Comparison of ENCODE assay signal across 8 cellular contexts in genomic region chrX:68732906-68733493, GRCh38.
A peak's percentile ranks its signal among the peaks of the same experiment; 100 is the strongest.
DNase-seq lines count a peak whose midpoint lies in the region; ATAC-seq, FAIRE-seq and TF ChIP-seq lines count a peak whose summit lies in the region.

No MANE protein-coding gene starts in this region.

- TF ChIP-seq POLR2A in endothelial cell of umbilical vein (IDR thresholded peaks at IDR 0.05; ENCODE audit: low read depth, low read length) = no peak

- H3K9me1 ChIP-seq in endothelial cell of umbilical vein (replicated peaks; ENCODE audit: control insufficient read depth, extremely low read depth, insufficient read depth, low read length) = no peaks in the 10 kb centered on the region

- H3K4me2 ChIP-seq in endothelial cell of umbilical vein (ENCODE audit: insufficient read depth, low read length) = no peak overlapping the region

- H3K9me3 Mint-ChIP-seq in activated CD8-positive, alpha-beta T cell treated with anti-CD3 and anti-CD28 coated beads, Interleukin-2, amount 10 ng/mL, durations not matched to agents 7 days and 5 days (ENCODE audit: insufficient read depth) = no peaks in the 10 kb centered on the region
- H3K9me3 Mint-ChIP-seq in stimulated activated naive CD8-positive, alpha-beta T cell treated with anti-CD3 and anti-CD28 coated beads, Interleukin-15, amount 100 ng/mL, for 72 hours = no peaks in the 10 kb centered on the region

- H3K27ac Mint-ChIP-seq in activated CD8-positive, alpha-beta T cell treated with anti-CD3 and anti-CD28 coated beads, Interleukin-2, amount 10 ng/mL, durations not matched to agents 7 days and 5 days = no peak overlapping the region
- H3K27ac Mint-ChIP-seq in stimulated activated naive CD8-positive, alpha-beta T cell treated with anti-CD3 and anti-CD28 coated beads, Interleukin-15, amount 100 ng/mL, for 72 hours = no peak overlapping the region

- no peak overlapping the region for H3K4me3 ChIP-seq in HAP-1
- H3K4me3 ChIP-seq in endothelial cell of umbilical vein (replicated peaks in 1 of 3; ENCODE audit: insufficient read depth in 1 of 3, low read depth in 1 of 3, low read length in 3 of 3) = no peak overlapping the region

- H4K20me1 ChIP-seq in endothelial cell of umbilical vein (replicated peaks; ENCODE audit: control insufficient read depth, extremely low read depth, insufficient read depth, low read length) = no peaks in the 10 kb centered on the region

- no peak overlapping the region for H3K9ac ChIP-seq in endothelial cell of umbilical vein (replicated peaks; ENCODE audit: extremely low read depth, insufficient read depth, low read length)

- dilution Hi-C loops in endothelial cell of umbilical vein (cut with MboI; ENCODE audit: extremely low pct_ligation_motif_present, low sequenced_read_pairs) = no loop called here

- intact Hi-C loops in endothelial cell of umbilical vein (cut with micrococcal nuclease) = loop anchor here (1.0 to 2.0 kb wide), 3 partner anchors 74 to 553 kb away; no protein-coding TSS in a partner anchor

- peak; percentile 64 for ATAC-seq in activated CD8-positive, alpha-beta T cell treated with anti-CD3 and anti-CD28 coated beads, Interleukin-2, amount 10 ng/mL, durations not matched to agents 7 days and 5 days
- no peak for ATAC-seq in stimulated activated naive CD8-positive, alpha-beta T cell treated with anti-CD3 and anti-CD28 coated beads, Interleukin-15, amount 100 ng/mL, for 72 hours
- no peak for ATAC-seq in GM21360 (IDR thresholded peaks at IDR 0.05; ENCODE audit: unreplicated experiment)

- BruUV-seq in endothelial cell of umbilical vein (replicated peaks; lab: Mats Ljungman, UMichigan) = no TSS peak

- no peaks in the 10 kb centered on the region for H3K36me3 Mint-ChIP-seq in activated CD8-positive, alpha-beta T cell treated with anti-CD3 and anti-CD28 coated beads, Interleukin-2, amount 10 ng/mL, durations not matched to agents 7 days and 5 days (ENCODE audit: low read depth)

- H3K27me3 ChIP-seq in HAP-1 (ENCODE audit: low read depth) = no peaks in the 10 kb centered on the region; the same call in 1 of the 2 replicates
- H3K27me3 ChIP-seq in endothelial cell of umbilical vein (ENCODE audit: control insufficient read depth in 2 of 2, insufficient read depth in 2 of 2, low read length in 2 of 2) = no peaks in the 10 kb centered on the region

- H3K4me1 ChIP-seq in HAP-1 (no peaks in the 10 kb centered on the region), endothelial cell of umbilical vein (ENCODE audit: control insufficient read depth, extremely low read depth, insufficient read depth, low read length) (no peaks in the 10 kb centered on the region)

- peak; percentile 68 for DNase-seq in GM10248 (ENCODE audit: extremely low spot score)
- peak; percentile 52 to 88 for DNase-seq in HAP-1 (ENCODE audit: low spot score in 2 of 2)
- DNase-seq in NCI-H2227 (lab: John Stamatoyannopoulos, UW; ENCODE audit: unreplicated experiment) = peak; percentile 57
- DNase-seq in activated CD8-positive, alpha-beta T cell treated with anti-CD3 and anti-CD28 coated beads, Interleukin-2, amount 10 ng/mL, durations not matched to agents 7 days and 5 days = peak; percentile 69
- DNase-seq in endothelial cell of umbilical vein (ENCODE audit: low read depth, low spot score) = peak; percentile 12
- DNase-seq in myocyte (ENCODE audit: low read depth) = peak; percentile 52
- DNase-seq in stimulated activated naive CD8-positive, alpha-beta T cell treated with anti-CD3 and anti-CD28 coated beads, Interleukin-15, amount 100 ng/mL, for 72 hours = peak; percentile 45 to 59

- peak; percentile 76 for FAIRE-seq in endothelial cell of umbilical vein (lab: Jason Lieb, UNC)

- no peak overlapping the region for H3K27ac ChIP-seq in endothelial cell of umbilical vein (ENCODE audit: insufficient read depth, low read depth, low read length)

- in situ Hi-C loops in HAP-1 (cut with MboI; ENCODE audit: low sequenced_read_pairs) = loop anchor here (10.0 kb wide), 1 partner anchor 662 kb away; no protein-coding TSS in a partner anchor

- H3K27me3 Mint-ChIP-seq in activated CD8-positive, alpha-beta T cell treated with anti-CD3 and anti-CD28 coated beads, Interleukin-2, amount 10 ng/mL, durations not matched to agents 7 days and 5 days (ENCODE audit: low read depth) = no peaks in the 10 kb centered on the region
- peaks cover 10% of the 10 kb centered on the region for H3K27me3 Mint-ChIP-seq in stimulated activated naive CD8-positive, alpha-beta T cell treated with anti-CD3 and anti-CD28 coated beads, Interleukin-15, amount 100 ng/mL, for 72 hours

- POLR2A ChIA-PET in GM10248 (lab: Yijun Ruan, JAX) (no interaction called here), endothelial cell of umbilical vein (lab: Charles Lee) (no interaction called here)
- POLR2A ChIA-PET in activated CD8-positive, alpha-beta T cell treated with anti-CD3 and anti-CD28 coated beads, Interleukin-2, amount 10 ng/mL, durations not matched to agents 7 days and 5 days (lab: Charles Lee) = no interaction called here

- H3K79me2 ChIP-seq in endothelial cell of umbilical vein (ENCODE audit: control insufficient read depth, insufficient read depth, low read length) = no peaks in the 10 kb centered on the region

- H2AFZ ChIP-seq in endothelial cell of umbilical vein (ENCODE audit: low read depth, low read length) = no peak overlapping the region

- H3K9me3 ChIP-seq in HAP-1 = no peaks in the 10 kb centered on the region
- no peaks in the 10 kb centered on the region for H3K9me3 ChIP-seq in endothelial cell of umbilical vein (replicated peaks; ENCODE audit: control insufficient read depth, insufficient read depth, low read length)

- peaks cover 2% of the 10 kb centered on the region for H3K4me1 Mint-ChIP-seq in activated CD8-positive, alpha-beta T cell treated with anti-CD3 and anti-CD28 coated beads, Interleukin-2, amount 10 ng/mL, durations not matched to agents 7 days and 5 days (ENCODE audit: low read depth)
- no peaks in the 10 kb centered on the region for H3K4me1 Mint-ChIP-seq in stimulated activated naive CD8-positive, alpha-beta T cell treated with anti-CD3 and anti-CD28 coated beads, Interleukin-15, amount 100 ng/mL, for 72 hours

- H3K36me3 ChIP-seq in HAP-1 (replicated peaks) (no peaks in the 10 kb centered on the region), endothelial cell of umbilical vein (ENCODE audit: control insufficient read depth in 2 of 2, extremely low read depth in 1 of 2, insufficient read depth in 2 of 2, low read length in 2 of 2) (no peaks in the 10 kb centered on the region)

- H3K4me3 Mint-ChIP-seq in activated CD8-positive, alpha-beta T cell treated with anti-CD3 and anti-CD28 coated beads, Interleukin-2, amount 10 ng/mL, durations not matched to agents 7 days and 5 days = no peak overlapping the region
- H3K4me3 Mint-ChIP-seq in stimulated activated naive CD8-positive, alpha-beta T cell treated with anti-CD3 and anti-CD28 coated beads, Interleukin-15, amount 100 ng/mL, for 72 hours = no peak overlapping the region

- TF ChIP-seq CTCF in GM10248 (IDR thresholded peaks at IDR 0.05; ENCODE audit: control extremely low read depth, extremely low read depth, low read depth, missing control alignments) = peak; percentile 51
- peak; percentile 58 to 69 for TF ChIP-seq CTCF in endothelial cell of umbilical vein (IDR thresholded peaks at IDR 0.05; ENCODE audit: extremely low read depth in 1 of 2, insufficient read depth in 1 of 2, low read depth in 1 of 2, low read length in 2 of 2)

- CTCF ChIA-PET in GM10248 (lab: Yijun Ruan, JAX) = interaction anchor here (0.7 to 3.7 kb wide), 15 partner anchors 11 to 654 kb away, joined by 3 to 24 read pairs (median 4); no protein-coding TSS in a partner anchor
- CTCF ChIA-PET in activated CD8-positive, alpha-beta T cell treated with anti-CD3 and anti-CD28 coated beads, Interleukin-2, amount 10 ng/mL, durations not matched to agents 7 days and 5 days (lab: Charles Lee) = interaction anchor here (0.5 to 1.2 kb wide), 7 partner anchors 75 to 601 kb away, joined by 3 to 4 read pairs (median 3); partner anchors contain the start of gene EFNB1
- CTCF ChIA-PET in endothelial cell of umbilical vein (lab: Charles Lee) = interaction anchor here (0.6 to 2.8 kb wide), 16 partner anchors 9 to 654 kb away, joined by 3 to 24 read pairs (median 4); partner anchors contain the start of gene EFNB1

TF ChIP-seq in endothelial cell of umbilical vein, 7 proteins besides CTCF, POLR2A, EP300 and RAD21:
- TF ChIP-seq GATA2 (IDR thresholded peaks at IDR 0.05; ENCODE audit: insufficient read depth, insufficient read length, low read depth, low read length) = no peak
- no peak for TF ChIP-seq MYC (IDR thresholded peaks at IDR 0.05; ENCODE audit: low read depth, low read length)
- no peak for TF ChIP-seq EZH2 (IDR thresholded peaks at IDR 0.05; ENCODE audit: borderline replicate concordance, low read depth, low read length, severe bottlenecking)
- TF ChIP-seq FOS (IDR thresholded peaks at IDR 0.05; ENCODE audit: borderline replicate concordance, insufficient read depth, low read length) = no peak
- no peak for TF ChIP-seq JUN (IDR thresholded peaks at IDR 0.05; ENCODE audit: borderline replicate concordance, insufficient read depth, insufficient read length, low read depth)
- TF ChIP-seq POLR2AphosphoS5 (IDR thresholded peaks at IDR 0.05; ENCODE audit: insufficient read depth, low read depth, low read length) = no peak
- TF ChIP-seq, protein P1, sequence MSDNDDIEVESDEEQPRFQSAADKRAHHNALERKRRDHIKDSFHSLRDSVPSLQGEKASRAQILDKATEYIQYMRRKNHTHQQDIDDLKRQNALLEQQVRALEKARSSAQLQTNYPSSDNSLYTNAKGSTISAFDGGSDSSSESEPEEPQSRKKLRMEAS (IDR thresholded peaks at IDR 0.05; ENCODE audit: insufficient read depth, insufficient read length) = no peak
TF ChIP-seq in endothelial cell of umbilical vein: peak in this region for 0.

Comparison
In these comparisons a context has a peak if more than half of its experiments do, and no peak if none do; other contexts are left out.
1. DNase-seq: peak in every context shown above with its lines; median percentile 70 in HAP-1; 69 in activated CD8-positive, alpha-beta T cell treated with anti-CD3 and anti-CD28 coated beads, Interleukin-2, amount 10 ng/mL, durations not matched to agents 7 days and 5 days; 68 in GM10248; 57 in NCI-H2227; 52 in myocyte; 52 in stimulated activated naive CD8-positive, alpha-beta T cell treated with anti-CD3 and anti-CD28 coated beads, Interleukin-15, amount 100 ng/mL, for 72 hours; 12 in endothelial cell of umbilical vein.